ENCODE assay signal across 1 cellular context in genomic region chr22:29219881-29220670, GRCh38.
TF ChIP-seq lines count a peak whose summit lies in the region.

No MANE protein-coding gene starts in this region.

TF ChIP-seq in H1, 55 proteins besides CTCF, POLR2A, EP300 and RAD21:
- TF ChIP-seq POLR2AphosphoS5 (IDR thresholded peaks at IDR 0.05; ENCODE audit: low read depth, low read length) (no peak), BACH1 (IDR thresholded peaks at IDR 0.05; ENCODE audit: low read length) (no peak), YY1 (IDR thresholded peaks at IDR 0.05; ENCODE audit: low read depth, low read length) (peak; percentile 17; the same call in 1 of the 2 replicates), SIX5 (IDR thresholded peaks at IDR 0.05; ENCODE audit: low read depth, low read length) (no peak), NRF1 (IDR thresholded peaks at IDR 0.05; ENCODE audit: low read depth, low read length) (no peak)
- TF ChIP-seq, protein P1, sequence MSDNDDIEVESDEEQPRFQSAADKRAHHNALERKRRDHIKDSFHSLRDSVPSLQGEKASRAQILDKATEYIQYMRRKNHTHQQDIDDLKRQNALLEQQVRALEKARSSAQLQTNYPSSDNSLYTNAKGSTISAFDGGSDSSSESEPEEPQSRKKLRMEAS (IDR thresholded peaks at IDR 0.05): no peak
